In genomic region chr9:127495884-127496555, GRCh38 we compare ENCODE assay signal across 12 cellular contexts. TPM values are rescaled to one million over a fixed set of nuclear protein-coding genes. Genes with fewer than 3 reads are reported as not detected.
DNase-seq lines count a peak whose midpoint lies in the region; ATAC-seq and TF ChIP-seq lines count a peak whose summit lies in the region.
"Had no signal": no experiment of that assay in that cellular context is flagged by ENCODE, and none has a peak within 500 bp of the region (broad histone marks: within the 10 kb centered on the region; RNA-seq: fewer than 3 reads in every experiment).

No MANE protein-coding gene starts in this region.

- no peaks in the 10 kb centered on the region for H3K27me3 Mint-ChIP-seq in Caco-2 (ENCODE audit: insufficient read depth, unreplicated experiment)
- H3K27me3 Mint-ChIP-seq: CD4-positive, CD25-positive, alpha-beta regulatory T cell had no signal

- DNase-seq in Jurkat, Clone E6-1 (ENCODE audit: low read depth, low spot score): peak; percentile 30
- DNase-seq in cerebellar cortex (ENCODE audit: low spot score): peak; percentile 77
- peak; percentile 62 for DNase-seq in osteoblast (ENCODE audit: insufficient read length, low spot score, missing footprints)
- DNase-seq in Caco-2: no peak
- DNase-seq in DMS153 treated with DMSO at 0.1 percent for 48 hours (lab: John Stamatoyannopoulos, UW; ENCODE audit: unreplicated experiment): no peak
- DNase-seq in NK-92 treated with Interleukin-12 subunit alpha and Interleukin-12 subunit beta, amount 100 ng/mL, for 24 hours (lab: John Stamatoyannopoulos, UW): no peak
- DNase-seq: activated gamma-delta T cell treated with Interleukin-2 at 50 U/mL for 16 hours; CD4-positive, CD25-positive, alpha-beta regulatory T cell; NCI-H187 treated with DMSO at 0.1 percent for 48 hours; T-helper 1 cell had no signal

- peak overlapping the region in 3 of 10 experiments; percentile 15 to 34 (median 24); a peak in 3 of 20 replicates for H3K4me3 ChIP-seq in BLaER1 treated with 17β-estradiol and CSF1 and Interleukin-3, amounts not matched to agents 10 nM and 100 nM
- H3K4me3 ChIP-seq in Jurkat, Clone E6-1 (ENCODE audit: low read length): no peak overlapping the region
- H3K4me3 ChIP-seq in osteoblast (ENCODE audit: insufficient read depth, low read length): no peak overlapping the region
- no peak overlapping the region for H3K4me3 ChIP-seq in Caco-2 (ENCODE audit: low read depth, low read length)

- no peak for ATAC-seq in GM18868 (IDR thresholded peaks at IDR 0.05; ENCODE audit: unreplicated experiment)

- H3K27ac Mint-ChIP-seq in Caco-2 (ENCODE audit: unreplicated experiment): no peak overlapping the region

- no peak overlapping the region for H2AFZ ChIP-seq in osteoblast (ENCODE audit: low read length)

- H3K9me3 Mint-ChIP-seq in Caco-2 (ENCODE audit: unreplicated experiment): no peaks in the 10 kb centered on the region
- H3K9me3 Mint-ChIP-seq: CD4-positive, CD25-positive, alpha-beta regulatory T cell had no signal

- BruUV-seq in Caco-2 (replicated peaks; lab: Mats Ljungman, UMichigan): no TSS peak

- H3K9me3 ChIP-seq in BLaER1 treated with 17β-estradiol and CSF1 and Interleukin-3, amounts not matched to agents 10 nM and 100 nM (replicated peaks in 1 of 11): no peaks in the 10 kb centered on the region
- H3K9me3 ChIP-seq in osteoblast (ENCODE audit: low read depth, low read length): no peaks in the 10 kb centered on the region
- H3K9me3 ChIP-seq in Caco-2: no peaks in the 10 kb centered on the region

- peaks cover 0 to 91% (median 0%) of the 10 kb centered on the region in 11 experiments; a peak in 6 of 22 replicates for H4K20me1 ChIP-seq in BLaER1 treated with 17β-estradiol and CSF1 and Interleukin-3, amounts not matched to agents 10 nM and 100 nM
- H4K20me1 ChIP-seq in osteoblast (ENCODE audit: insufficient read depth, low read length): peaks cover 5% of the 10 kb centered on the region

- POLR2A ChIA-PET in Caco-2 (lab: Charles Lee): no interaction called here

- peak overlapping the region in 8 of 11 experiments; percentile 34 to 82 (median 71); a peak in 16 of 22 replicates for H3K27ac ChIP-seq in BLaER1 treated with 17β-estradiol and CSF1 and Interleukin-3, amounts not matched to agents 10 nM and 100 nM
- peak overlapping the region; percentile 86 for H3K27ac ChIP-seq in osteoblast (ENCODE audit: low read depth, low read length)

- CTCF ChIA-PET in Caco-2 (lab: Charles Lee): no interaction called here

- intact Hi-C loops in Caco-2 (cut with micrococcal nuclease; ENCODE audit: unreplicated experiment): no loop called here

- H3K4me3 Mint-ChIP-seq in Caco-2 (ENCODE audit: unreplicated experiment): no peak overlapping the region

- peaks cover 5 to 80% (median 31%) of the 10 kb centered on the region in 11 experiments; a peak in 17 of 22 replicates for H3K36me3 ChIP-seq in BLaER1 treated with 17β-estradiol and CSF1 and Interleukin-3, amounts not matched to agents 10 nM and 100 nM
- H3K36me3 ChIP-seq in osteoblast (ENCODE audit: insufficient read depth, low read length) (peaks cover 52% of the 10 kb centered on the region), Caco-2 (ENCODE audit: control insufficient read depth, insufficient read depth, low read length) (no peaks in the 10 kb centered on the region; the same call in none of the 2 replicates)

- H3K36me3 Mint-ChIP-seq in Caco-2 (ENCODE audit: insufficient read depth, unreplicated experiment): peaks cover 21% of the 10 kb centered on the region

- H3K4me2 ChIP-seq in BLaER1 treated with 17β-estradiol and CSF1 and Interleukin-3, amounts not matched to agents 10 nM and 100 nM: peak overlapping the region; percentile 24 to 95 (median 85); a peak in 21 of 22 replicates
- H3K4me2 ChIP-seq in osteoblast (ENCODE audit: insufficient read depth, low read length): peak overlapping the region; percentile 66

- no peaks in the 10 kb centered on the region for H3K79me2 ChIP-seq in osteoblast (ENCODE audit: insufficient read depth, low read length)

- peak overlapping the region in 10 of 11 experiments; percentile 7 to 76 (median 60); a peak in 13 of 22 replicates for H3K9ac ChIP-seq in BLaER1 treated with 17β-estradiol and CSF1 and Interleukin-3, amounts not matched to agents 10 nM and 100 nM

- peaks cover 11 to 34% (median 29%) of the 10 kb centered on the region in 10 experiments for H3K4me1 ChIP-seq in BLaER1 treated with 17β-estradiol and CSF1 and Interleukin-3, amounts not matched to agents 10 nM and 100 nM
- H3K4me1 ChIP-seq in osteoblast (ENCODE audit: insufficient read depth, low read length) (peaks cover 34% of the 10 kb centered on the region), Caco-2 (no peaks in the 10 kb centered on the region)

- H3K27me3 ChIP-seq in BLaER1 treated with 17β-estradiol and CSF1 and Interleukin-3, amounts not matched to agents 10 nM and 100 nM: no peaks in the 10 kb centered on the region
- H3K27me3 ChIP-seq in osteoblast (ENCODE audit: insufficient read depth, low read length) (no peaks in the 10 kb centered on the region), Caco-2 (replicated peaks; ENCODE audit: control insufficient read depth, insufficient read depth, low read length) (no peaks in the 10 kb centered on the region)

- TF ChIP-seq CTCF in osteoblast (IDR thresholded peaks at IDR 0.05; ENCODE audit: extremely low read depth, low read depth, low read length) (peak; percentile 11), Caco-2 (IDR thresholded peaks at IDR 0.05; ENCODE audit: insufficient read depth in 1 of 2, low read depth in 1 of 2, low read length in 1 of 2, severe bottlenecking in 1 of 2, unreplicated experiment in 1 of 2) (no peak)

- H3K4me1 Mint-ChIP-seq in Caco-2 (ENCODE audit: low read depth, unreplicated experiment): no peaks in the 10 kb centered on the region
- H3K4me1 Mint-ChIP-seq: CD4-positive, CD25-positive, alpha-beta regulatory T cell had no signal

RNA-seq across cellular contexts. Expression of gene LRSAM1, which starts 44.7 kb away (rescaled TPM):
- polyA plus RNA-seq in Jurkat, Clone E6-1 (2012; ENCODE audit: insufficient read depth, insufficient read length): 15.6 TPM
- 12.3 and 13.0 TPM in 2 replicates for total RNA-seq in osteoblast
- total RNA-seq in Caco-2 (2022): 25.8 and 26.2 TPM in 2 replicates

RNA-seq across cellular contexts. Expression of gene RPL12, which starts 44.8 kb away (rescaled TPM):
- polyA plus RNA-seq in Jurkat, Clone E6-1 (2012; ENCODE audit: insufficient read depth, insufficient read length): 1,946 TPM
- total RNA-seq in osteoblast (1,103 and 1,259 TPM in 2 replicates), Caco-2 (2022) (1,592 and 1,641 TPM in 2 replicates)

Comparison
In these comparisons a context has a peak if more than half of its experiments do, and no peak if none do; other contexts are left out.
1. DNase-seq: peak in Jurkat, Clone E6-1 (single experiment), cerebellar cortex (single experiment) and osteoblast (single experiment); none in Caco-2 (0 of 2), DMS153 treated with DMSO at 0.1 percent for 48 hours (single experiment) and NK-92 treated with Interleukin-12 subunit alpha and Interleukin-12 subunit beta, amount 100 ng/mL, for 24 hours (single experiment).